ENCODE assay signal across 21 cellular contexts in the genomic region with DNA sequence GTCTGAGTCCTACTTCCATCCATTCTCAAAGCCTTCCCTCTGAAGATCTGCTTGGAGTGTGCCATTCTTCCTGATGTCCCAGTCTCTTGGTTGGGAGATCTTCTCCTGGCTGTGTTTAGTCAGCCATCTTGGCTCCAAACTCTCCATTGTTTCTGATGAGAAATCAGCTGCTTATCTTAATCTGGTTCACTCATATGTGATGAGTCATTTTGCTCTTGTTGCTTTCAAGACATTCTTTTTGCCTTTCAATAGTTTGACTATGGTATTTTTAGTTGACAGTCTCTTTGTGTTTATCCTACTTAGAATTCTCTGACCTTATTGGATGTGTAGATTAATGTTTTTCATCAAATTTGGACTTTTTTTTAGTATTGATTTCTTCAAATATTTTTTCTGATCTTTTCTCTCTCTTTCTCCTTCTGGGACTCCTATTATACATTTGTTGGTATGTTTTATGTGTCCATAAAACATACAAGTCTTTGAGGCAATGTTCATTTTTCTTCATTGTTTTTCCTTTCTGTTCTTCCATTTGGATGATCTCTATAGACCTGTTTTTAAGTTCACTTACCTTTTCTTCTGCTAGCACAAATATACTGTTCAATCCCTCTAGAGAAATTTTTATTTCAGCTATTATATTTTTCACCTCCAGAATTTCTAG.
"Had no signal": no experiment of that assay in that cellular context is flagged by ENCODE, and none has a peak within 500 bp of the region (broad histone marks: within the 10 kb centered on the region; RNA-seq: fewer than 3 reads in every experiment).

No MANE protein-coding gene starts in this region.

- ATAC-seq: activated CD8-positive, alpha-beta T cell treated with anti-CD3 and anti-CD28 coated beads for 36 hours; activated T-cell treated with anti-CD3 and anti-CD28 coated beads, Interleukin-2, amount 50 U/mL, for 72 hours; body of pancreas; left ventricle myocardium superior; stimulated activated naive CD8-positive, alpha-beta T cell treated with anti-CD3 and anti-CD28 coated beads, Interleukin-15, amount 100 ng/mL, for 72 hours had no signal

- H3K27me3 Mint-ChIP-seq: activated CD8-positive, alpha-beta T cell treated with anti-CD3 and anti-CD28 coated beads for 36 hours; stimulated activated naive CD8-positive, alpha-beta T cell treated with anti-CD3 and anti-CD28 coated beads, Interleukin-15, amount 100 ng/mL, for 72 hours had no signal

- DNase-seq: activated CD4-positive, alpha-beta T cell treated with anti-CD3 and anti-CD28 coated beads for 4 hours; activated CD8-positive, alpha-beta memory T cell treated with anti-CD3 and anti-CD28 coated beads, Interleukin-2, amount 50 U/mL, for 4 hours; activated CD8-positive, alpha-beta T cell treated with anti-CD3 and anti-CD28 coated beads for 36 hours; activated naive CD4-positive, alpha-beta T cell; activated T-cell treated with anti-CD3 and anti-CD28 coated beads, Interleukin-2, amount 50 U/mL, for 72 hours; body of pancreas; cerebellar nuclear complex; esophagus squamous epithelium; left ventricle myocardium superior; ovary; stimulated activated CD4-positive, alpha-beta T cell treated with anti-CD3 and anti-CD28 coated beads, Interleukin-4, amount 100 ng/mL, for 4 hours; stimulated activated naive CD8-positive, alpha-beta T cell treated with anti-CD3 and anti-CD28 coated beads, Interleukin-15, amount 100 ng/mL, for 72 hours; SW 1271; testis; upper lobe of right lung had no signal

- H3K9ac ChIP-seq: neural progenitor cell had no signal

- H3K27ac ChIP-seq: body of pancreas, esophagus squamous epithelium, neural progenitor cell, ovary, skin epidermis, testis, upper lobe of right lung, VCaP had no signal

- H2AFZ ChIP-seq: neural progenitor cell had no signal

- H3K4me1 Mint-ChIP-seq: mesothelial cell of epicardium; neural progenitor cell; stimulated activated naive CD8-positive, alpha-beta T cell treated with anti-CD3 and anti-CD28 coated beads, Interleukin-15, amount 100 ng/mL, for 72 hours had no signal

- H3K27me3 ChIP-seq: body of pancreas, neural progenitor cell, ovary, testis, upper lobe of right lung had no signal

- H3K27ac Mint-ChIP-seq: activated CD8-positive, alpha-beta T cell treated with anti-CD3 and anti-CD28 coated beads for 36 hours; activated T-cell treated with anti-CD3 and anti-CD28 coated beads, Interleukin-2, amount 50 U/mL, for 72 hours; dendritic cell treated with granulocyte-macrophage colony-stimulating factor and Interleukin-4, amounts not matched to agents 40 ng/mL and 50 ng/mL, for 4 days; mesothelial cell of epicardium; neural progenitor cell; stimulated activated naive CD8-positive, alpha-beta T cell treated with anti-CD3 and anti-CD28 coated beads, Interleukin-15, amount 100 ng/mL, for 72 hours had no signal

- H3K9me3 ChIP-seq: testis had no signal

- H3K4me2 ChIP-seq: neural progenitor cell had no signal

- H3K4me3 Mint-ChIP-seq: activated CD8-positive, alpha-beta T cell treated with anti-CD3 and anti-CD28 coated beads for 36 hours; activated T-cell treated with anti-CD3 and anti-CD28 coated beads, Interleukin-2, amount 50 U/mL, for 72 hours; dendritic cell treated with granulocyte-macrophage colony-stimulating factor and Interleukin-4, amounts not matched to agents 40 ng/mL and 50 ng/mL, for 4 days; mesothelial cell of epicardium; neural progenitor cell; stimulated activated naive CD8-positive, alpha-beta T cell treated with anti-CD3 and anti-CD28 coated beads, Interleukin-15, amount 100 ng/mL, for 72 hours had no signal

- H3K4me3 ChIP-seq: body of pancreas, esophagus squamous epithelium, neural progenitor cell, ovary, skin epidermis, testis, upper lobe of right lung had no signal

- H3K4me1 ChIP-seq: body of pancreas, esophagus squamous epithelium, neural progenitor cell, testis, upper lobe of right lung had no signal

- FAIRE-seq: keratinocyte had no signal

- H3K36me3 ChIP-seq: esophagus squamous epithelium, neural progenitor cell, ovary, upper lobe of right lung had no signal
